8 cellular contexts compared by ENCODE assay signal in genomic region chr4:114807759-114808404, GRCh38.
DNase-seq lines count a peak whose midpoint lies in the region; ATAC-seq and TF ChIP-seq lines count a peak whose summit lies in the region.

No MANE protein-coding gene starts in this region.

- TF ChIP-seq CTCF in AG10803 (conservative IDR thresholded peaks at IDR 0.05; ENCODE audit: low read length) (peak; percentile 82), MM.1S (IDR thresholded peaks at IDR 0.05; ENCODE audit: low read length) (peak; percentile 95)

- H3K9ac ChIP-seq in MM.1S (ENCODE audit: low read length): no peak overlapping the region; the same call in 1 of the 2 replicates

- no peak overlapping the region for H3K27ac Mint-ChIP-seq in stimulated activated memory B cell treated with anti-CD40 and anti-IgM and Interleukin-4, amounts not matched to agents 10 μg/mL and 1 μg/mL and 100 μg/mL, for 72 hours

- peaks cover 7% of the 10 kb centered on the region for H3K27me3 Mint-ChIP-seq in stimulated activated memory B cell treated with anti-CD40 and anti-IgM and Interleukin-4, amounts not matched to agents 10 μg/mL and 1 μg/mL and 100 μg/mL, for 72 hours

- H3K79me2 ChIP-seq in MM.1S (ENCODE audit: low read length): no peaks in the 10 kb centered on the region

- H4K20me1 ChIP-seq in MM.1S (ENCODE audit: insufficient read depth, low read length): no peaks in the 10 kb centered on the region

- no peaks in the 10 kb centered on the region for H3K9me3 ChIP-seq in MM.1S (replicated peaks; ENCODE audit: insufficient read depth, low read length)

- no peaks in the 10 kb centered on the region for H3K4me1 ChIP-seq in MM.1S (ENCODE audit: low read length)

- peak overlapping the region; percentile 60 for H2AFZ ChIP-seq in MM.1S (ENCODE audit: low read length)

- H3K9me3 Mint-ChIP-seq in stimulated activated memory B cell treated with anti-CD40 and anti-IgM and Interleukin-4, amounts not matched to agents 10 μg/mL and 1 μg/mL and 100 μg/mL, for 72 hours: no peaks in the 10 kb centered on the region

- no peaks in the 10 kb centered on the region for H3K9me2 ChIP-seq in MM.1S (replicated peaks; ENCODE audit: insufficient read depth, low read length)

- H3K4me2 ChIP-seq in MM.1S (ENCODE audit: low read depth, low read length): peak overlapping the region; percentile 40; the same call in 1 of the 2 replicates

- peak; percentile 99 for ATAC-seq in GM18498 (IDR thresholded peaks at IDR 0.05; ENCODE audit: unreplicated experiment)
- peak; percentile 98 for ATAC-seq in HG02623 (IDR thresholded peaks at IDR 0.05; ENCODE audit: unreplicated experiment)
- ATAC-seq in stimulated activated memory B cell treated with anti-CD40 and anti-IgM and Interleukin-4, amounts not matched to agents 10 μg/mL and 1 μg/mL and 100 μg/mL, for 72 hours: peak; percentile 66

- no peaks in the 10 kb centered on the region for H3K36me3 Mint-ChIP-seq in stimulated activated memory B cell treated with anti-CD40 and anti-IgM and Interleukin-4, amounts not matched to agents 10 μg/mL and 1 μg/mL and 100 μg/mL, for 72 hours

- H3K27ac ChIP-seq in MM.1S (ENCODE audit: low read length): no peak overlapping the region

- no peaks in the 10 kb centered on the region for H3K36me3 ChIP-seq in MM.1S (replicated peaks; ENCODE audit: insufficient read depth, low read length)

- H3K4me3 Mint-ChIP-seq in stimulated activated memory B cell treated with anti-CD40 and anti-IgM and Interleukin-4, amounts not matched to agents 10 μg/mL and 1 μg/mL and 100 μg/mL, for 72 hours: no peak overlapping the region

- DNase-seq in AG10803 (ENCODE audit: low read depth): peak; percentile 12
- peak; percentile 70 for DNase-seq in MM.1S
- peak; percentile 1 for DNase-seq in activated T-helper 9 cell treated with anti-CD3 and anti-CD28 coated beads, Interleukin-2, amount 50 U/mL, for 16 hours (ENCODE audit: low read depth)
- DNase-seq in iPS-NIHi11 (ENCODE audit: low spot score): peak; percentile 74
- DNase-seq in stimulated activated naive CD4-positive, alpha-beta T cell treated with Interleukin-2 at 50 U/mL for 16 hours (lab: John Stamatoyannopoulos, UW): no peak

- H3F3A ChIP-seq in MM.1S (ENCODE audit: insufficient read depth, low read length): no peaks in the 10 kb centered on the region

- H3K4me1 Mint-ChIP-seq in stimulated activated memory B cell treated with anti-CD40 and anti-IgM and Interleukin-4, amounts not matched to agents 10 μg/mL and 1 μg/mL and 100 μg/mL, for 72 hours: peaks cover 8% of the 10 kb centered on the region

- no peaks in the 10 kb centered on the region for H3K27me3 ChIP-seq in MM.1S (replicated peaks; ENCODE audit: insufficient read depth, low read length)

- H3K4me3 ChIP-seq in AG10803 (ENCODE audit: low read length) (no peak overlapping the region), MM.1S (ENCODE audit: low read length) (no peak overlapping the region)
